Comparison of ENCODE assay signal across 18 cellular contexts in the genomic region with DNA sequence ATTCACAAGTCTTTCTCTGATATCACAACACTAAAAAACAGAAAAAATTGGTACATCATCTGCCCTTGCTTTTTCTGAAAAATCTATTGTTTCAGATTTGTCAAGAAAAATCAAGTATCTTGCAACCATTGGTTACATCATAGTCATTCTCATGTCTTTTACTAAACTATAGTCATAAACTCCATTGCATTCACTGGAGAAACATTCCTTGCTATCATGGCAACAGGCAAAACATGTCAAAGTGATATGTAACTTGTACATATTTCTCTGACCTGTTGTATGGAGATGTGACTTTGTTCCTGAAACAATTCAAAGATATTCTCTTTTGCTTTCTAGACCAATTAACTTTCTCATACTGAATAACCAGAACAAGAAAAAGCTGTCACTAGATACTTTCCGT.
A peak's percentile ranks its signal among the peaks of the same experiment; 100 is the strongest.
DNase-seq lines count a peak whose midpoint lies in the region; ATAC-seq and TF ChIP-seq lines count a peak whose summit lies in the region.
"Had no signal": no experiment of that assay in that cellular context is flagged by ENCODE, and none has a peak within 500 bp of the region (broad histone marks: within the 10 kb centered on the region; RNA-seq: fewer than 3 reads in every experiment).

No MANE protein-coding gene starts in this region.

- no peak for ATAC-seq in GM18517 (IDR thresholded peaks at IDR 0.05; ENCODE audit: unreplicated experiment)
- ATAC-seq: A549, K562, PC-3 had no signal

- WGBS in GM23248 (ENCODE audit: low coverage in 1 of 2, low lambda C conversion rate in 2 of 2, missing lambda C conversion rate in 2 of 2), 2 experiments = 48 to 59% methylated on average over 1 of the region's 1 CpG
- WGBS in endodermal cell (ENCODE audit: insufficient coverage in 1 of 2, insufficient read length in 1 of 2), 2 experiments = 83 to 94% methylated on average over 1 of the region's 1 CpG
- WGBS in hepatocyte (ENCODE audit: low lambda C conversion rate, missing lambda C conversion rate) = 80% methylated on average over 1 of the region's 1 CpG

- H3K9ac ChIP-seq in GM23248 (no peak overlapping the region), endodermal cell (ENCODE audit: extremely low read depth, low read length, poor library complexity, severe bottlenecking) (no peak overlapping the region)

- H3K27ac ChIP-seq in GM23248 (no peak overlapping the region), endodermal cell (ENCODE audit: low read depth, low read length) (peak overlapping the region; percentile 57), hepatocyte (no peak overlapping the region)
- H3K27ac ChIP-seq: A549, HL-60 had no signal

- H2AFZ ChIP-seq in GM23248 (no peak overlapping the region), hepatocyte (no peak overlapping the region)

- H3K27ac Mint-ChIP-seq in endodermal cell = no peak overlapping the region

- no peaks in the 10 kb centered on the region for H3K9me3 Mint-ChIP-seq in endodermal cell

- H3K4me1 Mint-ChIP-seq in endodermal cell = peaks cover 1% of the 10 kb centered on the region

- H3K4me2 ChIP-seq in GM23248 (ENCODE audit: unreplicated experiment) = no peak overlapping the region
- H3K4me2 ChIP-seq in hepatocyte = no peak overlapping the region
- H3K4me2 ChIP-seq: A549 had no signal

- H3F3A ChIP-seq in GM23248 (ENCODE audit: insufficient read depth) = no peaks in the 10 kb centered on the region

- H3K27me3 Mint-ChIP-seq in endodermal cell (ENCODE audit: insufficient read depth) = no peaks in the 10 kb centered on the region

- DNase-seq in GM23248 (peak; percentile 26), endodermal cell (no peak), left kidney (ENCODE audit: low read depth, low spot score) (peak; percentile 35), renal cortical epithelial cell (ENCODE audit: low read depth) (peak; percentile 17), hepatocyte (ENCODE audit: low spot score) (no peak), HuH-7.5 (ENCODE audit: low spot score) (no peak)
- no peak for DNase-seq in stimulated activated CD4-positive, alpha-beta T cell treated with anti-CD3 and anti-CD28 coated beads, Interleukin-1b, Interleukin-23, amount 100 ng/mL, for 48 hours
- DNase-seq: AML-193, DMS79 treated with DMSO at 0.1 percent for 48 hours, GDM1, NCI-H1048, NCI-H446, NCI-H748 treated with DMSO at 0.1 percent for 48 hours, PC-3 had no signal

- peaks cover 48% of the 10 kb centered on the region for H3K36me3 Mint-ChIP-seq in endodermal cell (ENCODE audit: low read depth)

- H3K36me3 ChIP-seq in GM23248 (ENCODE audit: low read depth) = no peaks in the 10 kb centered on the region
- peaks cover under 1% of the 10 kb centered on the region for H3K36me3 ChIP-seq in endodermal cell (ENCODE audit: control insufficient read depth, insufficient read depth, low read length)
- H3K36me3 ChIP-seq in hepatocyte (replicated peaks; ENCODE audit: insufficient read depth, low read depth) = no peaks in the 10 kb centered on the region

- H4K20me1 ChIP-seq in GM23248 (ENCODE audit: insufficient read depth) (no peaks in the 10 kb centered on the region), hepatocyte (ENCODE audit: insufficient read depth, poor library complexity, severe bottlenecking) (no peaks in the 10 kb centered on the region)

- H3K9me3 ChIP-seq in GM23248 (ENCODE audit: low read depth) = no peaks in the 10 kb centered on the region
- no peaks in the 10 kb centered on the region for H3K9me3 ChIP-seq in endodermal cell (ENCODE audit: control insufficient read depth, low read length)
- H3K9me3 ChIP-seq in hepatocyte (ENCODE audit: low read depth) = no peaks in the 10 kb centered on the region
- H3K9me3 ChIP-seq: A549 had no signal

- TF ChIP-seq CTCF in endodermal cell (conservative IDR thresholded peaks at IDR 0.05) (no peak), hepatocyte (IDR thresholded peaks at IDR 0.05; ENCODE audit: poor library complexity) (no peak)

- H3K4me1 ChIP-seq in GM23248 (ENCODE audit: insufficient read depth) = no peaks in the 10 kb centered on the region
- H3K4me1 ChIP-seq in endodermal cell (ENCODE audit: control insufficient read depth, insufficient read depth, low read length) = no peaks in the 10 kb centered on the region
- H3K4me1 ChIP-seq in hepatocyte (ENCODE audit: insufficient read depth) = no peaks in the 10 kb centered on the region
- H3K4me1 ChIP-seq: A549 had no signal

- no peak overlapping the region for H3K4me3 ChIP-seq in GM23248
- H3K4me3 ChIP-seq in endodermal cell (ENCODE audit: low read length) = no peak overlapping the region
- no peak overlapping the region for H3K4me3 ChIP-seq in hepatocyte
- H3K4me3 ChIP-seq: A549, K562 had no signal

- H3K79me2 ChIP-seq in GM23248 (ENCODE audit: insufficient read depth) (no peaks in the 10 kb centered on the region), hepatocyte (no peaks in the 10 kb centered on the region)

- H3K27me3 ChIP-seq in GM23248 (replicated peaks; ENCODE audit: insufficient read depth) (no peaks in the 10 kb centered on the region), endodermal cell (ENCODE audit: control insufficient read depth, insufficient read depth, low read length, poor library complexity, severe bottlenecking) (no peaks in the 10 kb centered on the region), hepatocyte (no peaks in the 10 kb centered on the region)

- H3K9me2 ChIP-seq in GM23248 (ENCODE audit: insufficient read depth) (no peaks in the 10 kb centered on the region), hepatocyte (replicated peaks; ENCODE audit: insufficient read depth) (no peaks in the 10 kb centered on the region)

- in situ Hi-C loops in GM23248 (cut with MboI) = no loop called here

- no peak overlapping the region for H3K4me3 Mint-ChIP-seq in endodermal cell

Comparison
In these comparisons a context has a peak if more than half of its experiments do, and no peak if none do; other contexts are left out.
1. DNase-seq: peak in GM23248 (single experiment), left kidney (single experiment) and renal cortical epithelial cell (single experiment); none in endodermal cell (single experiment), hepatocyte (single experiment), HuH-7.5 (single experiment) and stimulated activated CD4-positive, alpha-beta T cell treated with anti-CD3 and anti-CD28 coated beads, Interleukin-1b, Interleukin-23, amount 100 ng/mL, for 48 hours (single experiment).